In the genomic region with DNA sequence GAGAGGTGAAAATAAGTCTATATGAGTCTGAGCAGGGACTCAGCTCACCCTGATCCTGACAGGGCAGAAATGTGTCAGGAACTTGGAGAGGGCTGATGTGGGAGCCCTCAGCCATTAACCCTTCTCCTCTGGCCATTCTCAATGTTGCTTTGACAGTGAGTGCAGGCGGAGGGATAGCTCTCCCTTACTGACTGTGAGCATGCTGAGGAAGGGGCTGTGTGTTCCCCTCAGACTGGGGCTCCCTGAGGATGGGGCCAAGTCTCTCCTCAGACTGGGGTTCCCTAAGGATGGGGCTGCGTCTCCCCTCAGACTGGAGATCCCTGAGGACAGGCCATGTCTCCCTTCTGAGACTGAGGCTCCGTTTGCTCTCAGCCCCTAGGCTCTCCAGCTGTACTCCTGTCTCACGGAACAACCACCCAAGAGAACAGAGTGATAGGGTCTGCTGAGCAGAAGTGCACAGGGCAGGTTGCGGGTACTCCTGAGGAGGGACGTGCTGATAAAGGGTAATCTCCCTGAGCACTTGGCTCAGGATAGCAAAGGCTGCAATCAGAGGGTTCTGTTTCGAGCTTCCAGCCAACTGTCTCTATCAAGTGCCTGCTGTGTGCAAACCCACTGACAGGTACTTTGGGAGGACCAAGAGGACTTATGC, we compare ENCODE assay signal across 1 cellular context.
TF ChIP-seq lines count a peak whose summit lies in the region.

No MANE protein-coding gene starts in this region.

TF ChIP-seq in K562, 482 proteins besides CTCF, POLR2A, EP300 and RAD21 (continued from another document and continues in another):
- 0 out of 3 replicates have a peak, but pooled peaks of 1 of the 2 experiments have one; percentile 45 for TF ChIP-seq CBX3 (IDR thresholded peaks at IDR 0.05; ENCODE audit: borderline replicate concordance in 1 of 2, low read length in 2 of 2)
- no peak for TF ChIP-seq ZNF23 (CRISPR knock-in tag; IDR thresholded peaks at IDR 0.05)
- TF ChIP-seq, protein P1, sequence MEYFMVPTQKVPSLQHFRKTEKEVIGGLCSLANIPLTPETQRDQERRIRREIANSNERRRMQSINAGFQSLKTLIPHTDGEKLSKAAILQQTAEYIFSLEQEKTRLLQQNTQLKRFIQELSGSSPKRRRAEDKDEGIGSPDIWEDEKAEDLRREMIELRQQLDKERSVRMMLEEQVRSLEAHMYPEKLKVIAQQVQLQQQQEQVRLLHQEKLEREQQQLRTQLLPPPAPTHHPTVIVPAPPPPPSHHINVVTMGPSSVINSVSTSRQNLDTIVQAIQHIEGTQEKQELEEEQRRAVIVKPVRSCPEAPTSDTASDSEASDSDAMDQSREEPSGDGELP (CRISPR knock-in tag; IDR thresholded peaks at IDR 0.05; ENCODE audit: borderline replicate concordance), result peak; percentile 71; the same call in 1 of the 2 replicates
- no peak for TF ChIP-seq SRSF1 (IDR thresholded peaks at IDR 0.05; ENCODE audit: low read depth, low read length)
- TF ChIP-seq MXD1 (CRISPR knock-in tag; IDR thresholded peaks at IDR 0.05; ENCODE audit: borderline replicate concordance, poor library complexity, severe bottlenecking), result no peak
- TF ChIP-seq NR2F6 (CRISPR knock-in tag; IDR thresholded peaks at IDR 0.05), result no peak
- TF ChIP-seq, protein P2, sequence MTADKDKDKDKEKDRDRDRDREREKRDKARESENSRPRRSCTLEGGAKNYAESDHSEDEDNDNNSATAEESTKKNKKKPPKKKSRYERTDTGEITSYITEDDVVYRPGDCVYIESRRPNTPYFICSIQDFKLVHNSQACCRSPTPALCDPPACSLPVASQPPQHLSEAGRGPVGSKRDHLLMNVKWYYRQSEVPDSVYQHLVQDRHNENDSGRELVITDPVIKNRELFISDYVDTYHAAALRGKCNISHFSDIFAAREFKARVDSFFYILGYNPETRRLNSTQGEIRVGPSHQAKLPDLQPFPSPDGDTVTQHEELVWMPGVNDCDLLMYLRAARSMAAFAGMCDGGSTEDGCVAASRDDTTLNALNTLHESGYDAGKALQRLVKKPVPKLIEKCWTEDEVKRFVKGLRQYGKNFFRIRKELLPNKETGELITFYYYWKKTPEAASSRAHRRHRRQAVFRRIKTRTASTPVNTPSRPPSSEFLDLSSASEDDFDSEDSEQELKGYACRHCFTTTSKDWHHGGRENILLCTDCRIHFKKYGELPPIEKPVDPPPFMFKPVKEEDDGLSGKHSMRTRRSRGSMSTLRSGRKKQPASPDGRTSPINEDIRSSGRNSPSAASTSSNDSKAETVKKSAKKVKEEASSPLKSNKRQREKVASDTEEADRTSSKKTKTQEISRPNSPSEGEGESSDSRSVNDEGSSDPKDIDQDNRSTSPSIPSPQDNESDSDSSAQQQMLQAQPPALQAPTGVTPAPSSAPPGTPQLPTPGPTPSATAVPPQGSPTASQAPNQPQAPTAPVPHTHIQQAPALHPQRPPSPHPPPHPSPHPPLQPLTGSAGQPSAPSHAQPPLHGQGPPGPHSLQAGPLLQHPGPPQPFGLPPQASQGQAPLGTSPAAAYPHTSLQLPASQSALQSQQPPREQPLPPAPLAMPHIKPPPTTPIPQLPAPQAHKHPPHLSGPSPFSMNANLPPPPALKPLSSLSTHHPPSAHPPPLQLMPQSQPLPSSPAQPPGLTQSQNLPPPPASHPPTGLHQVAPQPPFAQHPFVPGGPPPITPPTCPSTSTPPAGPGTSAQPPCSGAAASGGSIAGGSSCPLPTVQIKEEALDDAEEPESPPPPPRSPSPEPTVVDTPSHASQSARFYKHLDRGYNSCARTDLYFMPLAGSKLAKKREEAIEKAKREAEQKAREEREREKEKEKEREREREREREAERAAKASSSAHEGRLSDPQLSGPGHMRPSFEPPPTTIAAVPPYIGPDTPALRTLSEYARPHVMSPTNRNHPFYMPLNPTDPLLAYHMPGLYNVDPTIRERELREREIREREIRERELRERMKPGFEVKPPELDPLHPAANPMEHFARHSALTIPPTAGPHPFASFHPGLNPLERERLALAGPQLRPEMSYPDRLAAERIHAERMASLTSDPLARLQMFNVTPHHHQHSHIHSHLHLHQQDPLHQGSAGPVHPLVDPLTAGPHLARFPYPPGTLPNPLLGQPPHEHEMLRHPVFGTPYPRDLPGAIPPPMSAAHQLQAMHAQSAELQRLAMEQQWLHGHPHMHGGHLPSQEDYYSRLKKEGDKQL (CRISPR knock-in tag; IDR thresholded peaks at IDR 0.05; ENCODE audit: borderline replicate concordance), result no peak
- TF ChIP-seq POLR2B (IDR thresholded peaks at IDR 0.05; ENCODE audit: low read depth, partially characterized antibody), result no peak
- no peak for TF ChIP-seq TFAM (CRISPR knock-in tag; conservative IDR thresholded peaks at IDR 0.05)
- TF ChIP-seq, protein P3, sequence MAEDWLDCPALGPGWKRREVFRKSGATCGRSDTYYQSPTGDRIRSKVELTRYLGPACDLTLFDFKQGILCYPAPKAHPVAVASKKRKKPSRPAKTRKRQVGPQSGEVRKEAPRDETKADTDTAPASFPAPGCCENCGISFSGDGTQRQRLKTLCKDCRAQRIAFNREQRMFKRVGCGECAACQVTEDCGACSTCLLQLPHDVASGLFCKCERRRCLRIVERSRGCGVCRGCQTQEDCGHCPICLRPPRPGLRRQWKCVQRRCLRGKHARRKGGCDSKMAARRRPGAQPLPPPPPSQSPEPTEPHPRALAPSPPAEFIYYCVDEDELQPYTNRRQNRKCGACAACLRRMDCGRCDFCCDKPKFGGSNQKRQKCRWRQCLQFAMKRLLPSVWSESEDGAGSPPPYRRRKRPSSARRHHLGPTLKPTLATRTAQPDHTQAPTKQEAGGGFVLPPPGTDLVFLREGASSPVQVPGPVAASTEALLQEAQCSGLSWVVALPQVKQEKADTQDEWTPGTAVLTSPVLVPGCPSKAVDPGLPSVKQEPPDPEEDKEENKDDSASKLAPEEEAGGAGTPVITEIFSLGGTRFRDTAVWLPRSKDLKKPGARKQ (CRISPR knock-in tag; IDR thresholded peaks at IDR 0.05), result no peak
- TF ChIP-seq NCOA4 (IDR thresholded peaks at IDR 0.05; ENCODE audit: partially characterized antibody), result no peak
- no peak for TF ChIP-seq GATAD2A (IDR thresholded peaks at IDR 0.05)
- TF ChIP-seq FOS (IDR thresholded peaks at IDR 0.05; ENCODE audit: extremely low read depth, insufficient read length), result no peak
- TF ChIP-seq, protein P4, sequence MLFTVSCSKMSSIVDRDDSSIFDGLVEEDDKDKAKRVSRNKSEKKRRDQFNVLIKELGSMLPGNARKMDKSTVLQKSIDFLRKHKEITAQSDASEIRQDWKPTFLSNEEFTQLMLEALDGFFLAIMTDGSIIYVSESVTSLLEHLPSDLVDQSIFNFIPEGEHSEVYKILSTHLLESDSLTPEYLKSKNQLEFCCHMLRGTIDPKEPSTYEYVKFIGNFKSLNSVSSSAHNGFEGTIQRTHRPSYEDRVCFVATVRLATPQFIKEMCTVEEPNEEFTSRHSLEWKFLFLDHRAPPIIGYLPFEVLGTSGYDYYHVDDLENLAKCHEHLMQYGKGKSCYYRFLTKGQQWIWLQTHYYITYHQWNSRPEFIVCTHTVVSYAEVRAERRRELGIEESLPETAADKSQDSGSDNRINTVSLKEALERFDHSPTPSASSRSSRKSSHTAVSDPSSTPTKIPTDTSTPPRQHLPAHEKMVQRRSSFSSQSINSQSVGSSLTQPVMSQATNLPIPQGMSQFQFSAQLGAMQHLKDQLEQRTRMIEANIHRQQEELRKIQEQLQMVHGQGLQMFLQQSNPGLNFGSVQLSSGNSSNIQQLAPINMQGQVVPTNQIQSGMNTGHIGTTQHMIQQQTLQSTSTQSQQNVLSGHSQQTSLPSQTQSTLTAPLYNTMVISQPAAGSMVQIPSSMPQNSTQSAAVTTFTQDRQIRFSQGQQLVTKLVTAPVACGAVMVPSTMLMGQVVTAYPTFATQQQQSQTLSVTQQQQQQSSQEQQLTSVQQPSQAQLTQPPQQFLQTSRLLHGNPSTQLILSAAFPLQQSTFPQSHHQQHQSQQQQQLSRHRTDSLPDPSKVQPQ (CRISPR knock-in tag; IDR thresholded peaks at IDR 0.05; ENCODE audit: borderline replicate concordance), result no peak
- TF ChIP-seq SMARCC2 (IDR thresholded peaks at IDR 0.05; ENCODE audit: low read depth), result no peak
- no peak for TF ChIP-seq BRCA1 (IDR thresholded peaks at IDR 0.05)
- no peak for TF ChIP-seq BRCA1 (CRISPR knock-in tag; IDR thresholded peaks at IDR 0.05)
- no peak for TF ChIP-seq SNRNP70 (optimal IDR thresholded peaks at IDR 0.05; ENCODE audit: low read depth, low read length)
- TF ChIP-seq LEF1 (IDR thresholded peaks at IDR 0.05), result no peak
- no peak for TF ChIP-seq NEUROD1 (IDR thresholded peaks at IDR 0.05; ENCODE audit: borderline replicate concordance, low read depth, low read length, partially characterized antibody)
- TF ChIP-seq GTF2B (IDR thresholded peaks at IDR 0.05; ENCODE audit: extremely low read depth, insufficient read length), result no peak
- peak; percentile 84 for TF ChIP-seq NCOR1 (IDR thresholded peaks at IDR 0.05)
- TF ChIP-seq, protein P5, sequence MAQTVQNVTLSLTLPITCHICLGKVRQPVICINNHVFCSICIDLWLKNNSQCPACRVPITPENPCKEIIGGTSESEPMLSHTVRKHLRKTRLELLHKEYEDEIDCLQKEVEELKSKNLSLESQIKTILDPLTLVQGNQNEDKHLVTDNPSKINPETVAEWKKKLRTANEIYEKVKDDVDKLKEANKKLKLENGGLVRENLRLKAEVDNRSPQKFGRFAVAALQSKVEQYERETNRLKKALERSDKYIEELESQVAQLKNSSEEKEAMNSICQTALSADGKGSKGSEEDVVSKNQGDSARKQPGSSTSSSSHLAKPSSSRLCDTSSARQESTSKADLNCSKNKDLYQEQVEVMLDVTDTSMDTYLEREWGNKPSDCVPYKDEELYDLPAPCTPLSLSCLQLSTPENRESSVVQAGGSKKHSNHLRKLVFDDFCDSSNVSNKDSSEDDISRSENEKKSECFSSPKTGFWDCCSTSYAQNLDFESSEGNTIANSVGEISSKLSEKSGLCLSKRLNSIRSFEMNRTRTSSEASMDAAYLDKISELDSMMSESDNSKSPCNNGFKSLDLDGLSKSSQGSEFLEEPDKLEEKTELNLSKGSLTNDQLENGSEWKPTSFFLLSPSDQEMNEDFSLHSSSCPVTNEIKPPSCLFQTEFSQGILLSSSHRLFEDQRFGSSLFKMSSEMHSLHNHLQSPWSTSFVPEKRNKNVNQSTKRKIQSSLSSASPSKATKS (CRISPR knock-in tag; IDR thresholded peaks at IDR 0.05), result no peak
- no peak for TF ChIP-seq NFXL1 (CRISPR knock-in tag; IDR thresholded peaks at IDR 0.05)
- TF ChIP-seq FOXA3 (CRISPR knock-in tag; conservative IDR thresholded peaks at IDR 0.05 in 1 of 2, IDR thresholded peaks at IDR 0.05 in 1 of 2), result no peak
- TF ChIP-seq ZNF134 (CRISPR knock-in tag; conservative IDR thresholded peaks at IDR 0.05), result no peak
- no peak for TF ChIP-seq SMC3 (conservative IDR thresholded peaks at IDR 0.05; ENCODE audit: insufficient read depth, low read depth, low read length)
- peak; percentile 81 to 83 for TF ChIP-seq TRIM24 (IDR thresholded peaks at IDR 0.05)
- TF ChIP-seq AFF4 (CRISPR knock-in tag; IDR thresholded peaks at IDR 0.05), result no peak
- TF ChIP-seq NR0B1 (IDR thresholded peaks at IDR 0.05; ENCODE audit: partially characterized antibody), result no peak
- 0 out of 2 replicates have a peak, but pooled peaks have one; percentile 10 for TF ChIP-seq PHF8 (IDR thresholded peaks at IDR 0.05; ENCODE audit: borderline replicate concordance, low read length)
- TF ChIP-seq ZNF707 (CRISPR knock-in tag; conservative IDR thresholded peaks at IDR 0.05), result no peak
